Comparison of ENCODE assay signal across 8 cellular contexts in the genomic region with DNA sequence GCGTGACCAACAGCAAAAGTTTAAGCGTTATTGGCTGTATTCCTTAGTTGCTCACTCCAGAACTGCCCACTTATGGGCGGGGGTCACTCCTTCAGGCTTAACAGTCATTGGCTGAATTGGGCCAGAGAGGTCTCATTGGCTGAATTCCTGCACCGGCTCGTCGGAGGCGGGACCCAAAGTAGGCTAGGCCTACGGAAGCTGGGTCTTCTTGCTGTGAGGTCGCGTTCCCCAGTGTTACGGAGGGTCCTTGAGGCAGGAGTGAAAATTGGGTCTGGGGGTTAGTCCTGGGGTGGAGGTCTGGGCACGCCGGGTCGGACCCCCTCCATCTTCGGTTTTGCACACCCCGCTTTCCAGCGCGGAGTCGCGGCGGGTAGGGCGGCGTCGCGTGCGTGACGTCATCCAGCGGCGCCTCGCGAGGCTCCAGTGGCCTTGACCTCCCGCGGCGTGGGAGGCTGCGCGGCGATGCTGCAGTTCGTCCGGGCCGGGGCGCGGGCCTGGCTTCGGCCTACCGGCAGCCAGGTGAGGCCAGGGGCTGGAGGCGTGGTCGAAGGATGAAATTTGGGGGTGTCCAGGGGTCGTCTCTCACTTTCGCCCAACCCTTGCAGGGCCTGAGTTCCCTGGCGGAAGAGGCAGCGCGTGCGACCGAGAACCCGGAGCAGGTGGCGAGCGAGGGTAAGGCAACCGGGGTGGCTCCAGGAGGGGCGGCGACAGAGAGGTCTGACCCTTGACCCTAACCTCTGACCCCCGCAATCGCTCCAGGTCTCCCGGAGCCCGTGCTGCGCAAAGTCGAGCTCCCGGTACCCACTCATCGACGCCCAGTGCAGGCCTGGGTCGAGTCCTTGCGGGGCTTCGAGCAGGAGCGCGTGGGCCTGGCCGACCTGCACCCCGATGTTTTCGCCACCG. TPM values are rescaled to one million over a fixed set of nuclear protein-coding genes. Genes with fewer than 3 reads are reported as not detected.
DNase-seq lines count a peak whose midpoint lies in the region; ATAC-seq and TF ChIP-seq lines count a peak whose summit lies in the region.

A gene (plus strand): TSS at position 423 of the 903 bp plus-strand sequence. CDS start 40 bp downstream, at position 463.

- peak within 1 kb of the TSS; percentile 96 for H3K27ac Mint-ChIP-seq in activated CD4-positive, alpha-beta memory T cell treated with anti-CD3 and anti-CD28 coated beads for 36 hours

- H3K4me3 ChIP-seq in dorsolateral prefrontal cortex (peak within 1 kb of the TSS; percentile 73 to 99 (median 93)), right lobe of liver (peak within 1 kb of the TSS; percentile 84 to 99 (median 96))

- intact Hi-C loops in activated CD4-positive, alpha-beta memory T cell treated with anti-CD3 and anti-CD28 coated beads for 36 hours (cut with micrococcal nuclease): loop anchor here (1.0 to 5.0 kb wide), 5 partner anchors 8 to 177 kb away; a partner anchor contains a TSS
- intact Hi-C loops in dorsolateral prefrontal cortex (cut with DNase I) (loop anchor here (1.0 to 10.0 kb wide), 12 partner anchors 23 to 321 kb away; a partner anchor contains a TSS), right lobe of liver (cut with DNase I) (loop anchor here in 1 of 2 donors (10.0 kb wide), 1 partner anchor 67 kb away; no protein-coding TSS in a partner anchor)

- H3K36me3 Mint-ChIP-seq in activated CD4-positive, alpha-beta memory T cell treated with anti-CD3 and anti-CD28 coated beads for 36 hours: peaks cover 26% of the 10 kb centered on the region

- TF ChIP-seq CTCF in dorsolateral prefrontal cortex (IDR thresholded peaks at IDR 0.05 in 54 of 56, conservative IDR thresholded peaks at IDR 0.05 in 2 of 56; ENCODE audit: low read depth in 1 of 56, partially characterized antibody in 56 of 56) (peak in 18 of 56 donors; percentile 7 to 58 (median 27)), right lobe of liver (IDR thresholded peaks at IDR 0.05) (no peak)

- no peaks in the 10 kb centered on the region for H3K27me3 Mint-ChIP-seq in activated CD4-positive, alpha-beta memory T cell treated with anti-CD3 and anti-CD28 coated beads for 36 hours

- peak within 1 kb of the TSS; percentile 97 for H3K4me3 Mint-ChIP-seq in activated CD4-positive, alpha-beta memory T cell treated with anti-CD3 and anti-CD28 coated beads for 36 hours

- 0% methylated on average over 6 of the region's 77 CpGs for WGBS in right lobe of liver (ENCODE audit: insufficient coverage, low coverage, low lambda C conversion rate, missing lambda C conversion rate)

- TF ChIP-seq POLR2A in right lobe of liver (IDR thresholded peaks at IDR 0.05): peak; percentile 59

- peaks cover 20% of the 10 kb centered on the region for H3K4me1 Mint-ChIP-seq in activated CD4-positive, alpha-beta memory T cell treated with anti-CD3 and anti-CD28 coated beads for 36 hours (ENCODE audit: low read depth)

- peak; percentile 98 for DNase-seq in CD1c-positive myeloid dendritic cell (ENCODE audit: extremely low spot score)
- DNase-seq in NCI-H82 treated with DMSO at 0.1 percent for 48 hours (lab: John Stamatoyannopoulos, UW; ENCODE audit: unreplicated experiment): peak; percentile 95
- peak; percentile 98 for DNase-seq in activated CD4-positive, alpha-beta memory T cell treated with anti-CD3 and anti-CD28 coated beads for 36 hours
- DNase-seq in dorsolateral prefrontal cortex: peak; percentile 84 to 98 (median 96)
- DNase-seq in right lobe of liver: peak; percentile 92 to 98 (median 96)
- DNase-seq in stimulated activated CD4-positive, alpha-beta T cell treated with anti-CD3 and anti-CD28 coated beads, Interleukin-4, amount 100 ng/mL, for 4 hours: peak; percentile 88 to 98

- ATAC-seq in GM19438 (IDR thresholded peaks at IDR 0.05; ENCODE audit: low read depth, unreplicated experiment) (peak; percentile 74), HG03575 (IDR thresholded peaks at IDR 0.05; ENCODE audit: extremely low read depth, insufficient number of reproducible peaks, low FRiP score, unreplicated experiment) (peak; percentile 69), right lobe of liver (peak; percentile 89 to 95 (median 92))

- CTCF ChIA-PET in activated CD4-positive, alpha-beta memory T cell treated with anti-CD3 and anti-CD28 coated beads for 36 hours (lab: Charles Lee): interaction anchor here (1.2 to 3.5 kb wide), 8 partner anchors 9 to 138 kb away, joined by 3 to 44 read pairs (median 12); a partner anchor contains a TSS

- peaks cover 0 to 16% (median 11%) of the 10 kb centered on the region in 4 donors for H3K36me3 ChIP-seq in right lobe of liver

- no peaks in the 10 kb centered on the region for H3K9me3 Mint-ChIP-seq in activated CD4-positive, alpha-beta memory T cell treated with anti-CD3 and anti-CD28 coated beads for 36 hours

- H3K4me1 ChIP-seq in right lobe of liver: no peaks in the 10 kb centered on the region

- H3K27ac ChIP-seq in dorsolateral prefrontal cortex (peak within 1 kb of the TSS in 57 of 59 donors; percentile 1 to 95 (median 84)), right lobe of liver (peak within 1 kb of the TSS; percentile 31 to 90 (median 65))

- POLR2A ChIA-PET in activated CD4-positive, alpha-beta memory T cell treated with anti-CD3 and anti-CD28 coated beads for 36 hours (lab: Charles Lee): interaction anchor here (0.6 to 1.7 kb wide), 4 partner anchors 19 to 58 kb away, joined by 3 to 4 read pairs (median 4); a partner anchor contains a TSS

- no peaks in the 10 kb centered on the region for H3K9me3 ChIP-seq in right lobe of liver

- H3K27me3 ChIP-seq in dorsolateral prefrontal cortex (no peaks in the 10 kb centered on the region), right lobe of liver (no peaks in the 10 kb centered on the region)

RNA-seq across cellular contexts. Expression of the gene that starts here (rescaled TPM):
- total RNA-seq in activated CD4-positive, alpha-beta memory T cell treated with anti-CD3 and anti-CD28 coated beads for 36 hours: 100 to 1,000 TPM; 106 to 115 TPM
- total RNA-seq in dorsolateral prefrontal cortex (10 to 100 TPM; 35.7 to 68.1 (median 53.5) TPM), right lobe of liver (100 to 1,000 TPM in 1 of 6 experiments, 10 to 100 TPM in 5; 33.7 to 109 (median 38.2) TPM)

Comparison
In these comparisons a context has a peak if more than half of its experiments do, and no peak if none do; other contexts are left out.
1. Peak in every context shown above with its lines: DNase-seq, ATAC-seq, H3K4me3 ChIP-seq and H3K27ac ChIP-seq.